In the genomic region with DNA sequence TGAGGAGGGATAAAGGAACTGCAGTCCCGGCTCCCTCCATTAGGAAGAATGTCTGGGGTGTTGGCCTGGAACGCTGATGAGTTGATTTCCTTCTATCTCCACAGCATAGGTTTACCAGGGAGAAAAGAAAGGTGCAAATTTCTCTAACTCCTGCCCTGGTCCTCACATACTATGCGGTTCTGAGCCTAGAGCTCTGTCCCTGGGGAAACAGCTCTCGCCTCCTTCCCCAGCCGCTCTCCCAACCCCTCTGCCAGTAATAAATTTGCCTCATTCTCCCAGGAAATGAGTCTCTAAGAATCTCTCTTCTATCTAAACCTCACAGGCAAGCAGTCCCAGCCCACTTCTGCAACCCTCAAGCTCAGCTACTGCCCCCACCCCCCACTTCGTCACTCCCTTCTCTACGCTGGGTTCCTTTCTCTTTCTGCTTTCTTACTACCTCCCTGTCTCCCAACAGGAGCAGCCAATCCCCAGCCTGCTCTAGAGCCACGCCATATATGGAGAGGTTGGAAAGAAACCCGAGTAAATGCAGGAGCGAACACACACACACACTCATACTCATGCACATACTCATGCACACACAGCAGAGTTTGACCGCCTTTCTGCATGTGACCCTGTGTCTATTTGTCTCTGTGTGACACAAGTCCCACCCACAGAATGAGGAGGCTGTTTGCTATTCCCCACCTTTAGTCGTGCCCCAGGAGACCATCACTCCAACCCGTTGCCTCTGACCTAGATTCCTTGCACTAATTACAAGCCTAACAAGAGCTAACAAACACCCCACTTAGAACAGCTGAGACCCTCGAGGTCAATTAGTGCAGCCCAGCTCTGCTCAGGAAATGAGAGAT, we compare ENCODE assay signal across 8 cellular contexts. TPM values are rescaled to one million over a fixed set of nuclear protein-coding genes. Genes with fewer than 3 reads are reported as not detected.
DNase-seq lines count a peak whose midpoint lies in the region; ATAC-seq and TF ChIP-seq lines count a peak whose summit lies in the region.

No MANE protein-coding gene starts in this region.

- DNase-seq in T-helper 2 cell treated with Interferon-gamma antibody and Interleukin-4, amounts not matched to agents 5 μg/mL and 100 μg/mL, for 36 hours (ENCODE audit: low spot score), result no peak
- DNase-seq in T-helper 2 cell (no peak), NCI-H2171 treated with DMSO at 0.1 percent for 48 hours (lab: John Stamatoyannopoulos, UW) (peak; percentile 97), adrenal gland (peak; percentile 83 to 96 (median 91)), cardiac muscle cell (ENCODE audit: low read depth in 1 of 2, low spot score in 1 of 2) (peak; percentile 95 to 99), non-pigmented ciliary epithelial cell (ENCODE audit: low read depth) (peak; percentile 99)

- H3K4me3 Mint-ChIP-seq in T-helper 2 cell treated with Interferon-gamma antibody and Interleukin-4, amounts not matched to agents 5 μg/mL and 100 μg/mL, for 36 hours, result peak overlapping the region; percentile 27

- TF ChIP-seq CTCF in adrenal gland (IDR thresholded peaks at IDR 0.05), result peak in 5 of 6 experiments; percentile 15 to 51 (median 21)
- peak; percentile 12 for TF ChIP-seq CTCF in cardiac muscle cell (IDR thresholded peaks at IDR 0.05; ENCODE audit: low read depth, low read length)

- H3K4me3 ChIP-seq in adrenal gland, result peak overlapping the region in 1 of 4 donors; percentile 39
- peak overlapping the region; percentile 7 for H3K4me3 ChIP-seq in cardiac muscle cell

- TF ChIP-seq POLR2A in adrenal gland (IDR thresholded peaks at IDR 0.05), result peak; percentile 65 to 86

- H3K4me1 ChIP-seq in adrenal gland (replicated peaks in 1 of 2), result peaks cover 36 to 58% of the 10 kb centered on the region in 2 donors
- peaks cover 33% of the 10 kb centered on the region for H3K4me1 ChIP-seq in cardiac muscle cell (ENCODE audit: low read depth)

- H3K27ac ChIP-seq in adrenal gland (peak overlapping the region; percentile 12 to 96 (median 89)), cardiac muscle cell (peak overlapping the region; percentile 100)

- peaks cover 2% of the 10 kb centered on the region for H3K27me3 Mint-ChIP-seq in T-helper 2 cell treated with Interferon-gamma antibody and Interleukin-4, amounts not matched to agents 5 μg/mL and 100 μg/mL, for 36 hours (ENCODE audit: low read depth)

- H3K9me3 ChIP-seq in adrenal gland (replicated peaks in 1 of 3) (no peaks in the 10 kb centered on the region), cardiac muscle cell (ENCODE audit: low read depth) (no peaks in the 10 kb centered on the region)

- no peaks in the 10 kb centered on the region for H3K9me3 Mint-ChIP-seq in T-helper 2 cell treated with Interferon-gamma antibody and Interleukin-4, amounts not matched to agents 5 μg/mL and 100 μg/mL, for 36 hours

- H3K27me3 ChIP-seq in adrenal gland, result no peaks in the 10 kb centered on the region
- no peaks in the 10 kb centered on the region for H3K27me3 ChIP-seq in cardiac muscle cell

- H3K4me1 Mint-ChIP-seq in T-helper 2 cell treated with Interferon-gamma antibody and Interleukin-4, amounts not matched to agents 5 μg/mL and 100 μg/mL, for 36 hours (ENCODE audit: low read depth), result peaks cover 51% of the 10 kb centered on the region

- peaks cover 29% of the 10 kb centered on the region for H3K36me3 Mint-ChIP-seq in T-helper 2 cell treated with Interferon-gamma antibody and Interleukin-4, amounts not matched to agents 5 μg/mL and 100 μg/mL, for 36 hours (ENCODE audit: low read depth)

- ATAC-seq in HG02623 (IDR thresholded peaks at IDR 0.05; ENCODE audit: unreplicated experiment), result peak; percentile 36
- ATAC-seq in HG02938 (IDR thresholded peaks at IDR 0.05; ENCODE audit: unreplicated experiment), result no peak

- intact Hi-C loops in adrenal gland (cut with DNase I), result no loop called here

- H3K36me3 ChIP-seq in adrenal gland (replicated peaks in 1 of 2) (peaks cover 0 to 13% of the 10 kb centered on the region in 2 donors), cardiac muscle cell (peaks cover 2% of the 10 kb centered on the region)

- peak overlapping the region; percentile 13 for H3K27ac Mint-ChIP-seq in T-helper 2 cell treated with Interferon-gamma antibody and Interleukin-4, amounts not matched to agents 5 μg/mL and 100 μg/mL, for 36 hours

- WGBS in adrenal gland, 4 donors, result 9 to 27% (median 11%) methylated on average over 14 of the region's 14 CpGs

RNA-seq across cellular contexts. Expression of a gene that starts 13.4 kb away (rescaled TPM):
- total RNA-seq in adrenal gland (100 to 1,000 TPM in 1 of 8 donors, 10 to 100 TPM in 7; 43.5 to 109 (median 79.9) TPM), cardiac muscle cell (94.1 and 102 TPM in 2 replicates)
- polyA plus RNA-seq in adrenal gland (100 to 1,000 TPM in 2 of 3 donors, 10 to 100 TPM in 1; 47.3 to 298 (median 227) TPM), cardiac muscle cell (143 and 149 TPM in 2 replicates)

Comparison
In these comparisons a context has a peak if more than half of its experiments do, and no peak if none do; other contexts are left out.
1. DNase-seq: peak in NCI-H2171 treated with DMSO at 0.1 percent for 48 hours (single experiment), adrenal gland (7 of 7), cardiac muscle cell (2 of 2) and non-pigmented ciliary epithelial cell (single experiment); none in T-helper 2 cell treated with Interferon-gamma antibody and Interleukin-4, amounts not matched to agents 5 μg/mL and 100 μg/mL, for 36 hours (single experiment) and T-helper 2 cell (0 of 5).